ENCODE assay signal across 29 cellular contexts in genomic region chr1:235617140-235617539, GRCh38. TPM values are rescaled to one million over a fixed set of nuclear protein-coding genes. Genes with fewer than 3 reads are reported as not detected.
"Had no signal": no experiment of that assay in that cellular context is flagged by ENCODE, and none has a peak within 500 bp of the region (broad histone marks: within the 10 kb centered on the region; RNA-seq: fewer than 3 reads in every experiment).

No MANE protein-coding gene starts in this region.

- H3K27ac Mint-ChIP-seq: stimulated activated effector memory CD8-positive, alpha-beta T cell treated with anti-CD3 and anti-CD28 coated beads, Interleukin-12 subunit alpha, Interleukin-12 subunit beta, amount 100 ng/mL, for 72 hours; stimulated activated memory B cell treated with anti-CD40 and anti-IgM and Interleukin-4, amounts not matched to agents 10 μg/mL and 1 μg/mL and 100 μg/mL, for 72 hours; stimulated activated naive B cell treated with anti-CD40 and anti-IgM and Interleukin-4, amounts not matched to agents 10 μg/mL and 1 μg/mL and 100 μg/mL, for 72 hours; stimulated activated naive CD8-positive, alpha-beta T cell treated with anti-CD3 and anti-CD28 coated beads, Interleukin-15, amount 100 ng/mL, for 72 hours; stimulated activated naive CD8-positive, alpha-beta T cell treated with anti-CD3 and anti-CD28 coated beads, Interleukin-15, Interleukin-2, amounts not matched to agents 100 ng/mL and 50 ng/mL, for 24 hours had no signal

- DNase-seq: stimulated activated CD4-positive, alpha-beta T cell treated with anti-CD3 and anti-CD28 coated beads, Interleukin-2, amount 100 ng/mL, for 48 hours; stimulated activated CD4-positive, alpha-beta T cell treated with anti-CD3 and anti-CD28 coated beads, Interleukin-4, amount 100 ng/mL, for 1 hour; stimulated activated CD4-positive, alpha-beta T cell treated with anti-CD3 and anti-CD28 coated beads, Interleukin-4, amount 100 ng/mL, for 24 hours; stimulated activated CD4-positive, alpha-beta T cell treated with anti-CD3 and anti-CD28 coated beads, Interleukin-4, amount 100 ng/mL, for 4 hours; stimulated activated CD8-positive, alpha-beta memory T cell treated with anti-CD3 and anti-CD28 coated beads, Interleukin-4, amount 100 ng/mL, for 48 hours; stimulated activated naive B cell treated with anti-CD40 and anti-IgM and Interleukin-4, amounts not matched to agents 10 μg/mL and 1 μg/mL and 100 μg/mL, for 72 hours; stimulated activated naive CD4-positive, alpha-beta T cell; stimulated activated naive CD4-positive, alpha-beta T cell treated with Interleukin-2 at 50 U/mL for 16 hours; stimulated activated naive CD8-positive, alpha-beta T cell treated with anti-CD3 and anti-CD28 coated beads, Interleukin-15, amount 100 ng/mL, for 72 hours; stimulated activated naive CD8-positive, alpha-beta T cell treated with anti-CD3 and anti-CD28 coated beads, Interleukin-15, Interleukin-2, amounts not matched to agents 100 U/mL and 50 U/mL, for 24 hours; stomach; substantia nigra; testis; thyroid gland; tibial artery; transverse colon; upper lobe of left lung; upper lobe of right lung; uterus had no signal

- H3K36me3 Mint-ChIP-seq: stimulated activated effector memory CD8-positive, alpha-beta T cell treated with anti-CD3 and anti-CD28 coated beads, Interleukin-12 subunit alpha, Interleukin-12 subunit beta, amount 100 ng/mL, for 72 hours; stimulated activated memory B cell treated with anti-CD40 and anti-IgM and Interleukin-4, amounts not matched to agents 10 μg/mL and 1 μg/mL and 100 μg/mL, for 72 hours; stimulated activated naive B cell treated with anti-CD40 and anti-IgM and Interleukin-4, amounts not matched to agents 10 μg/mL and 1 μg/mL and 100 μg/mL, for 72 hours; type B pancreatic cell had no signal

- H3K4me3 Mint-ChIP-seq: stimulated activated effector memory CD8-positive, alpha-beta T cell treated with anti-CD3 and anti-CD28 coated beads, Interleukin-12 subunit alpha, Interleukin-12 subunit beta, amount 100 ng/mL, for 72 hours; stimulated activated memory B cell treated with anti-CD40 and anti-IgM and Interleukin-4, amounts not matched to agents 10 μg/mL and 1 μg/mL and 100 μg/mL, for 72 hours; stimulated activated naive B cell treated with anti-CD40 and anti-IgM and Interleukin-4, amounts not matched to agents 10 μg/mL and 1 μg/mL and 100 μg/mL, for 72 hours; stimulated activated naive CD8-positive, alpha-beta T cell treated with anti-CD3 and anti-CD28 coated beads, Interleukin-15, amount 100 ng/mL, for 72 hours; stimulated activated naive CD8-positive, alpha-beta T cell treated with anti-CD3 and anti-CD28 coated beads, Interleukin-15, Interleukin-2, amounts not matched to agents 100 ng/mL and 50 ng/mL, for 24 hours; type B pancreatic cell had no signal

- H3K4me1 ChIP-seq: stomach, suprapubic skin, testis, thyroid gland, tibial artery, tibial nerve, upper lobe of left lung, upper lobe of right lung, uterus, vagina had no signal

- H3K27me3 Mint-ChIP-seq: type B pancreatic cell had no signal

- H3K4me3 ChIP-seq: stomach, suprapubic skin, testis, thoracic aorta, thyroid gland, tibial artery, tibial nerve, transverse colon, upper lobe of left lung, upper lobe of right lung, uterus, vagina had no signal

- H3K36me3 ChIP-seq: stomach, suprapubic skin, thoracic aorta, thyroid gland, tibial artery, tibial nerve, transverse colon, upper lobe of left lung, upper lobe of right lung, uterus, vagina had no signal

- ATAC-seq: stimulated activated effector memory CD8-positive, alpha-beta T cell treated with anti-CD3 and anti-CD28 coated beads, Interleukin-12 subunit alpha, Interleukin-12 subunit beta, amount 100 ng/mL, for 72 hours; stimulated activated memory B cell treated with anti-CD40 and anti-IgM and Interleukin-4, amounts not matched to agents 10 μg/mL and 1 μg/mL and 100 μg/mL, for 72 hours; stimulated activated naive B cell treated with anti-CD40 and anti-IgM and Interleukin-4, amounts not matched to agents 10 μg/mL and 1 μg/mL and 100 μg/mL, for 72 hours; stimulated activated naive CD8-positive, alpha-beta T cell treated with anti-CD3 and anti-CD28 coated beads, Interleukin-15, amount 100 ng/mL, for 72 hours; stimulated activated naive CD8-positive, alpha-beta T cell treated with anti-CD3 and anti-CD28 coated beads, Interleukin-15, Interleukin-2, amounts not matched to agents 100 U/mL and 50 U/mL, for 24 hours; upper lobe of right lung had no signal

- H3K9me3 ChIP-seq: stomach, suprapubic skin, testis, thoracic aorta, thyroid gland, tibial artery, tibial nerve, transverse colon, upper lobe of left lung, upper lobe of right lung, uterus, vagina had no signal

- H3K27ac ChIP-seq: stomach, suprapubic skin, testis, thoracic aorta, thyroid gland, tibial artery, tibial nerve, transverse colon, upper lobe of left lung, upper lobe of right lung, uterus, vagina had no signal

- H3K27me3 ChIP-seq: suprapubic skin, testis, thyroid gland, tibial artery, tibial nerve, transverse colon, upper lobe of left lung, uterus, vagina had no signal

- H3K4me1 Mint-ChIP-seq: stimulated activated effector memory CD8-positive, alpha-beta T cell treated with anti-CD3 and anti-CD28 coated beads, Interleukin-12 subunit alpha, Interleukin-12 subunit beta, amount 100 ng/mL, for 72 hours; stimulated activated memory B cell treated with anti-CD40 and anti-IgM and Interleukin-4, amounts not matched to agents 10 μg/mL and 1 μg/mL and 100 μg/mL, for 72 hours; stimulated activated naive B cell treated with anti-CD40 and anti-IgM and Interleukin-4, amounts not matched to agents 10 μg/mL and 1 μg/mL and 100 μg/mL, for 72 hours; stimulated activated naive CD8-positive, alpha-beta T cell treated with anti-CD3 and anti-CD28 coated beads, Interleukin-15, amount 100 ng/mL, for 72 hours had no signal

- H3K9me3 Mint-ChIP-seq: stimulated activated effector memory CD8-positive, alpha-beta T cell treated with anti-CD3 and anti-CD28 coated beads, Interleukin-12 subunit alpha, Interleukin-12 subunit beta, amount 100 ng/mL, for 72 hours; stimulated activated memory B cell treated with anti-CD40 and anti-IgM and Interleukin-4, amounts not matched to agents 10 μg/mL and 1 μg/mL and 100 μg/mL, for 72 hours; stimulated activated naive B cell treated with anti-CD40 and anti-IgM and Interleukin-4, amounts not matched to agents 10 μg/mL and 1 μg/mL and 100 μg/mL, for 72 hours; stimulated activated naive CD8-positive, alpha-beta T cell treated with anti-CD3 and anti-CD28 coated beads, Interleukin-15, amount 100 ng/mL, for 72 hours; stimulated activated naive CD8-positive, alpha-beta T cell treated with anti-CD3 and anti-CD28 coated beads, Interleukin-15, Interleukin-2, amounts not matched to agents 100 ng/mL and 50 ng/mL, for 24 hours; type B pancreatic cell had no signal

RNA-seq across cellular contexts. Expression of gene GNG4, which starts 32.4 kb away (rescaled TPM):
- total RNA-seq: subcutaneous adipose tissue, upper lobe of right lung, ureter had no signal
